12 cellular contexts compared by ENCODE assay signal in genomic region chr6:142851601-142852000, GRCh38.
DNase-seq lines count a peak whose midpoint lies in the region; ATAC-seq and TF ChIP-seq lines count a peak whose summit lies in the region.
"Had no signal": no experiment of that assay in that cellular context is flagged by ENCODE, and none has a peak within 500 bp of the region (broad histone marks: within the 10 kb centered on the region; RNA-seq: fewer than 3 reads in every experiment).

No MANE protein-coding gene starts in this region.

- H3K27ac ChIP-seq in RWPE2 (ENCODE audit: poor library complexity, severe bottlenecking) (peak overlapping the region; percentile 25), esophagus muscularis mucosa (replicated peaks in 1 of 4) (peak overlapping the region in 3 of 4 donors; percentile 13 to 26 (median 21))
- H3K27ac ChIP-seq: colonic mucosa had no signal

- peaks cover 42% of the 10 kb centered on the region for H3K4me1 ChIP-seq in RWPE2 (ENCODE audit: insufficient read depth, poor library complexity, severe bottlenecking)
- H3K4me1 ChIP-seq in esophagus muscularis mucosa = peaks cover 27 to 81% (median 64%) of the 10 kb centered on the region in 4 donors

- CTCF ChIA-PET in activated CD4-positive, alpha-beta T cell treated with anti-CD3 and anti-CD28 coated beads, Interleukin-2, amount 10 ng/mL, durations not matched to agents 7 days and 5 days (lab: Charles Lee) = interaction anchor here (0.7 kb wide), 1 partner anchor 9 kb away, joined by 3 read pairs; no protein-coding TSS in a partner anchor

- no peak for TF ChIP-seq POLR2A in esophagus muscularis mucosa (IDR thresholded peaks at IDR 0.05; ENCODE audit: low read depth)

- intact Hi-C loops in esophagus muscularis mucosa (cut with DNase I) = no loop called here

- no peak overlapping the region for H3K4me3 ChIP-seq in RWPE2 (ENCODE audit: severe bottlenecking)
- H3K4me3 ChIP-seq in esophagus muscularis mucosa = no peak overlapping the region
- H3K4me3 ChIP-seq: colonic mucosa, GM23338 had no signal

- no peaks in the 10 kb centered on the region for H3K27me3 ChIP-seq in RWPE2 (ENCODE audit: insufficient read depth, poor library complexity, severe bottlenecking)
- no peaks in the 10 kb centered on the region for H3K27me3 ChIP-seq in esophagus muscularis mucosa
- H3K27me3 ChIP-seq: colonic mucosa had no signal

- H3K36me3 ChIP-seq in RWPE2 (ENCODE audit: low read depth) = no peaks in the 10 kb centered on the region
- no peaks in the 10 kb centered on the region for H3K36me3 ChIP-seq in esophagus muscularis mucosa
- H3K36me3 ChIP-seq: colonic mucosa had no signal

- no peak for DNase-seq in activated CD4-positive, alpha-beta T cell treated with anti-CD3 and anti-CD28 coated beads, Interleukin-2, amount 10 ng/mL, durations not matched to agents 7 days and 5 days
- no peak for DNase-seq in activated CD4-positive, alpha-beta T cell treated with anti-CD3 and anti-CD28 coated beads for 1 hour
- DNase-seq in RWPE2 (ENCODE audit: low spot score) (no peak), esophagus muscularis mucosa (ENCODE audit: extremely low spot score) (no peak), HUDEP-2 (lab: John Stamatoyannopoulos, UW; ENCODE audit: unreplicated experiment in 76 of 76) (no peak), SIG-M5 (lab: John Stamatoyannopoulos, UW) (no peak)
- DNase-seq in stimulated activated naive CD8-positive, alpha-beta T cell treated with anti-CD3 and anti-CD28 coated beads, Interleukin-15, Interleukin-2, amounts not matched to agents 100 U/mL and 50 U/mL, for 24 hours = no peak
- DNase-seq: colonic mucosa, Kasumi-1, NCI-H510A had no signal

- ATAC-seq in RWPE2 (ENCODE audit: low read depth) (peak; percentile 63), HG03139 (IDR thresholded peaks at IDR 0.05; ENCODE audit: unreplicated experiment) (no peak)
- ATAC-seq in stimulated activated naive CD8-positive, alpha-beta T cell treated with anti-CD3 and anti-CD28 coated beads, Interleukin-15, Interleukin-2, amounts not matched to agents 100 U/mL and 50 U/mL, for 24 hours = peak; percentile 70
- ATAC-seq: GM23338 had no signal

- no peak overlapping the region for H3K4me3 Mint-ChIP-seq in activated CD4-positive, alpha-beta T cell treated with anti-CD3 and anti-CD28 coated beads, Interleukin-2, amount 10 ng/mL, durations not matched to agents 7 days and 5 days
- H3K4me3 Mint-ChIP-seq: GM23338 had no signal

- POLR2A ChIA-PET in activated CD4-positive, alpha-beta T cell treated with anti-CD3 and anti-CD28 coated beads, Interleukin-2, amount 10 ng/mL, durations not matched to agents 7 days and 5 days (lab: Charles Lee) = no interaction called here

- WGBS in esophagus muscularis mucosa = 33% methylated on average over 2 of the region's 2 CpGs

- peaks cover 2% of the 10 kb centered on the region for H3K9me3 Mint-ChIP-seq in activated CD4-positive, alpha-beta T cell treated with anti-CD3 and anti-CD28 coated beads, Interleukin-2, amount 10 ng/mL, durations not matched to agents 7 days and 5 days
- H3K9me3 Mint-ChIP-seq: GM23338 had no signal

- peaks cover 94% of the 10 kb centered on the region for H3K4me1 Mint-ChIP-seq in activated CD4-positive, alpha-beta T cell treated with anti-CD3 and anti-CD28 coated beads, Interleukin-2, amount 10 ng/mL, durations not matched to agents 7 days and 5 days

- TF ChIP-seq CTCF in RWPE2 (IDR thresholded peaks at IDR 0.05; ENCODE audit: poor library complexity, severe bottlenecking) = no peak
- no peak for TF ChIP-seq CTCF in esophagus muscularis mucosa (IDR thresholded peaks at IDR 0.05)

- peak overlapping the region; percentile 81 for H3K27ac Mint-ChIP-seq in activated CD4-positive, alpha-beta T cell treated with anti-CD3 and anti-CD28 coated beads, Interleukin-2, amount 10 ng/mL, durations not matched to agents 7 days and 5 days
- H3K27ac Mint-ChIP-seq: GM23338 had no signal

- H3K27me3 Mint-ChIP-seq in activated CD4-positive, alpha-beta T cell treated with anti-CD3 and anti-CD28 coated beads, Interleukin-2, amount 10 ng/mL, durations not matched to agents 7 days and 5 days = no peaks in the 10 kb centered on the region

- no peaks in the 10 kb centered on the region for H3K9me3 ChIP-seq in RWPE2 (ENCODE audit: severe bottlenecking)
- H3K9me3 ChIP-seq in esophagus muscularis mucosa = no peaks in the 10 kb centered on the region
- H3K9me3 ChIP-seq: colonic mucosa had no signal

- TF ChIP-seq EP300 in esophagus muscularis mucosa (IDR thresholded peaks at IDR 0.05) = no peak

- peaks cover 41% of the 10 kb centered on the region for H3K36me3 Mint-ChIP-seq in activated CD4-positive, alpha-beta T cell treated with anti-CD3 and anti-CD28 coated beads, Interleukin-2, amount 10 ng/mL, durations not matched to agents 7 days and 5 days (ENCODE audit: low read depth)
